1 cellular context compared by ENCODE assay signal in the genomic region with DNA sequence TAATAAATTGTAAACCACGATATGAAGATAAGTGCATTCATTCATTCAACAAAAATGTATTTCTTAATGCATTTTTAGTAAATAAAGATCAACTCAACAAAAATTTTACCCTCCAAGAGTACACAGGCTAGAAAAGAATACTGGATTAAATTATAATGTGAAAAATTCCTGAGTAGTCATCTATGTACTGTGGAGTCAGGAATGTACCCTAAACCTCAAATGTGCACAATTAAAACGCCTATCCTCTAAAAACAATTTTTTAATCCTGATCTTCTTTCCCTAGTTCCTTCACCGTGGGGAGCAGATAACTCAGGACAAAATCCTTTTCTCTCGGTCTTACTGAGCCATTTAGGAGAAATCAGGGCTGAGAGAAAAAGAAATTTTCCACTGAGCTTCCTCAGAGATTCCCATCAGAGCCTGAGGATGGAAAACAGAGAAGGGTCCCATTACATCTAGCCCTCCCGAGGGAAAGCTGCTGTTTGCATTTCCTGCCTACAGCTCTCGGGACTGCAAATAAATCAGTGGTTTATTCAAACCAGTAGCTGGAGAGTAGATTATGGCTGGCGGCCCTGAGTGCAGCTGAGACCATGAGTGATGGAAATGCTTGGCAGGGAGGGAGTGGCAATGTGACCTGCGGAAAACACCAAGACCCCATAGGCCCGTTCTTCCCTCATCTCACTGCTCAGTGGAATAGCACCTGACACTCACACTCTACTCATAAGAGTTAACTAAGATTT.
TF ChIP-seq lines count a peak whose summit lies in the region.

No MANE protein-coding gene starts in this region.

TF ChIP-seq in IMR-90, 13 proteins besides CTCF, POLR2A, EP300 and RAD21 (continued from another document):
- TF ChIP-seq, protein P1, sequence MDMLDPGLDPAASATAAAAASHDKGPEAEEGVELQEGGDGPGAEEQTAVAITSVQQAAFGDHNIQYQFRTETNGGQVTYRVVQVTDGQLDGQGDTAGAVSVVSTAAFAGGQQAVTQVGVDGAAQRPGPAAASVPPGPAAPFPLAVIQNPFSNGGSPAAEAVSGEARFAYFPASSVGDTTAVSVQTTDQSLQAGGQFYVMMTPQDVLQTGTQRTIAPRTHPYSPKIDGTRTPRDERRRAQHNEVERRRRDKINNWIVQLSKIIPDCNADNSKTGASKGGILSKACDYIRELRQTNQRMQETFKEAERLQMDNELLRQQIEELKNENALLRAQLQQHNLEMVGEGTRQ (IDR thresholded peaks at IDR 0.05; ENCODE audit: low read depth, low read length), result no peak
- TF ChIP-seq MAZ (IDR thresholded peaks at IDR 0.05; ENCODE audit: borderline replicate concordance, low read depth, low read length) (no peak), BHLHE40 (IDR thresholded peaks at IDR 0.05; ENCODE audit: low read depth, low read length) (no peak)
